ENCODE assay signal across 8 cellular contexts in genomic region chr4:185128272-185129119, GRCh38. TPM values are rescaled to one million over a fixed set of nuclear protein-coding genes. Genes with fewer than 3 reads are reported as not detected.
DNase-seq lines count a peak whose midpoint lies in the region; ATAC-seq and TF ChIP-seq lines count a peak whose summit lies in the region.

No MANE protein-coding gene starts in this region.

- CTCF ChIA-PET in CD8-positive, alpha-beta memory T cell (lab: Charles Lee), result interaction anchor here (1.2 to 3.3 kb wide), 5 partner anchors 10 to 88 kb away, joined by 3 to 15 read pairs (median 5); partner anchors contain the start of gene SLC25A4

- no peaks in the 10 kb centered on the region for H3K9me3 Mint-ChIP-seq in CD8-positive, alpha-beta memory T cell
- H3K9me3 Mint-ChIP-seq in stimulated activated naive CD8-positive, alpha-beta T cell treated with anti-CD3 and anti-CD28 coated beads, Interleukin-15, amount 100 ng/mL, for 72 hours, result no peaks in the 10 kb centered on the region

- H3K27me3 Mint-ChIP-seq in CD8-positive, alpha-beta memory T cell, result peaks cover 28 to 42% of the 10 kb centered on the region in 2 donors
- H3K27me3 Mint-ChIP-seq in stimulated activated naive CD8-positive, alpha-beta T cell treated with anti-CD3 and anti-CD28 coated beads, Interleukin-15, amount 100 ng/mL, for 72 hours, result peaks cover 59% of the 10 kb centered on the region

- peak in 4 of 5 donors; percentile 6 to 52 (median 23) for DNase-seq in CD8-positive, alpha-beta memory T cell
- DNase-seq in cerebellum (ENCODE audit: low spot score) (peak; percentile 64), left lung (peak in 1 of 2 donors; percentile 78), SJCRH30 (no peak)
- peak; percentile 39 to 41 for DNase-seq in stimulated activated naive CD8-positive, alpha-beta T cell treated with anti-CD3 and anti-CD28 coated beads, Interleukin-15, amount 100 ng/mL, for 72 hours

- intact Hi-C loops in left lung (cut with DNase I), result no loop called here

- H3K36me3 Mint-ChIP-seq in CD8-positive, alpha-beta memory T cell, result no peaks in the 10 kb centered on the region

- H3K4me3 ChIP-seq in CD8-positive, alpha-beta memory T cell (ENCODE audit: low read length), result peak overlapping the region; percentile 62
- H3K4me3 ChIP-seq in left lung (peak overlapping the region; percentile 47 to 48), SJCRH30 (no peak overlapping the region)

- no peak overlapping the region for H3K27ac Mint-ChIP-seq in CD8-positive, alpha-beta memory T cell
- peak overlapping the region in 1 of 2 donors; percentile 27 for H3K27ac Mint-ChIP-seq in stimulated activated naive CD8-positive, alpha-beta T cell treated with anti-CD3 and anti-CD28 coated beads, Interleukin-15, amount 100 ng/mL, for 72 hours

- peaks cover 7 to 11% (median 8%) of the 10 kb centered on the region in 3 donors for H3K4me1 Mint-ChIP-seq in CD8-positive, alpha-beta memory T cell
- H3K4me1 Mint-ChIP-seq in stimulated activated naive CD8-positive, alpha-beta T cell treated with anti-CD3 and anti-CD28 coated beads, Interleukin-15, amount 100 ng/mL, for 72 hours, result peaks cover 15% of the 10 kb centered on the region

- H3K4me1 ChIP-seq in CD8-positive, alpha-beta memory T cell (ENCODE audit: insufficient read depth, low read length), result no peaks in the 10 kb centered on the region
- H3K4me1 ChIP-seq in left lung (peaks cover 4 to 23% of the 10 kb centered on the region in 2 donors), SJCRH30 (no peaks in the 10 kb centered on the region)

- H3K4me3 Mint-ChIP-seq in CD8-positive, alpha-beta memory T cell, result peak overlapping the region; percentile 74 to 90 (median 82)
- H3K4me3 Mint-ChIP-seq in stimulated activated naive CD8-positive, alpha-beta T cell treated with anti-CD3 and anti-CD28 coated beads, Interleukin-15, amount 100 ng/mL, for 72 hours, result peak overlapping the region; percentile 67 to 74

- POLR2A ChIA-PET in CD8-positive, alpha-beta memory T cell (lab: Charles Lee), result interaction anchor here (1.0 kb wide), 1 partner anchor 15 kb away, joined by 3 read pairs; the partner anchor contains the start of gene SLC25A4

- no peaks in the 10 kb centered on the region for H3K9me3 ChIP-seq in CD8-positive, alpha-beta memory T cell (ENCODE audit: low read length)
- H3K9me3 ChIP-seq in left lung, result no peaks in the 10 kb centered on the region
- no peaks in the 10 kb centered on the region for H3K9me3 ChIP-seq in SJCRH30 (replicated peaks)

- H3K36me3 ChIP-seq in CD8-positive, alpha-beta memory T cell (ENCODE audit: insufficient read depth, low read length), result no peaks in the 10 kb centered on the region
- H3K36me3 ChIP-seq in left lung (no peaks in the 10 kb centered on the region), SJCRH30 (no peaks in the 10 kb centered on the region)

- TF ChIP-seq CTCF in left lung (IDR thresholded peaks at IDR 0.05), result peak in 1 of 2 donors; percentile 22

- ATAC-seq in GM21390 (IDR thresholded peaks at IDR 0.05; ENCODE audit: unreplicated experiment) (peak; percentile 60), SK-N-SH treated with all-trans-retinoic acid at 6 μM for 48 hours (peak; percentile 62), left lung (peak; percentile 74), HG02623 (IDR thresholded peaks at IDR 0.05; ENCODE audit: unreplicated experiment) (no peak)
- ATAC-seq in stimulated activated naive CD8-positive, alpha-beta T cell treated with anti-CD3 and anti-CD28 coated beads, Interleukin-15, amount 100 ng/mL, for 72 hours, result peak; percentile 84

- H3K27me3 ChIP-seq in CD8-positive, alpha-beta memory T cell (ENCODE audit: insufficient read depth, low read length, poor library complexity, severe bottlenecking), result peaks cover 9% of the 10 kb centered on the region
- peaks cover 8 to 60% of the 10 kb centered on the region in 2 donors for H3K27me3 ChIP-seq in left lung
- no peaks in the 10 kb centered on the region for H3K27me3 ChIP-seq in SJCRH30

- H3K27ac ChIP-seq in CD8-positive, alpha-beta memory T cell (ENCODE audit: low read depth, low read length), result no peak overlapping the region
- H3K27ac ChIP-seq in left lung (peak overlapping the region; percentile 60 to 64), SJCRH30 (no peak overlapping the region)

TF ChIP-seq in SK-N-SH treated with all-trans-retinoic acid at 6 μM for 48 hours, 23 proteins besides CTCF, POLR2A, EP300 and RAD21:
- TF ChIP-seq PPARA (CRISPR knock-in tag; IDR thresholded peaks at IDR 0.05; ENCODE audit: borderline replicate concordance), result no peak
- TF ChIP-seq CSDC2 (CRISPR knock-in tag; IDR thresholded peaks at IDR 0.05), result no peak
- no peak for TF ChIP-seq TCF4 (CRISPR knock-in tag; IDR thresholded peaks at IDR 0.05; ENCODE audit: borderline replicate concordance)
- TF ChIP-seq SNAI2 (CRISPR knock-in tag; IDR thresholded peaks at IDR 0.05), result no peak
- no peak for TF ChIP-seq ZNF565 (CRISPR knock-in tag; conservative IDR thresholded peaks at IDR 0.05; ENCODE audit: low read depth)
- TF ChIP-seq ZNF70 (CRISPR knock-in tag; IDR thresholded peaks at IDR 0.05), result no peak
- no peak for TF ChIP-seq PATZ1 (CRISPR knock-in tag; IDR thresholded peaks at IDR 0.05; ENCODE audit: borderline replicate concordance)
- TF ChIP-seq BACH2 (CRISPR knock-in tag; IDR thresholded peaks at IDR 0.05; ENCODE audit: borderline replicate concordance), result no peak
- no peak for TF ChIP-seq ZC3H10 (CRISPR knock-in tag; IDR thresholded peaks at IDR 0.05)
- no peak for TF ChIP-seq TOX (CRISPR knock-in tag; IDR thresholded peaks at IDR 0.05; ENCODE audit: borderline replicate concordance)
- no peak for TF ChIP-seq TSHZ2 (CRISPR knock-in tag; IDR thresholded peaks at IDR 0.05)
- no peak for TF ChIP-seq OSR1 (CRISPR knock-in tag; IDR thresholded peaks at IDR 0.05)
- no peak for TF ChIP-seq ARNTL (CRISPR knock-in tag; IDR thresholded peaks at IDR 0.05; ENCODE audit: borderline replicate concordance, low read depth)
- no peak for TF ChIP-seq RARB (CRISPR knock-in tag; IDR thresholded peaks at IDR 0.05)
- TF ChIP-seq ZFP3 (CRISPR knock-in tag; IDR thresholded peaks at IDR 0.05), result no peak
- TF ChIP-seq CSRNP3 (CRISPR knock-in tag; IDR thresholded peaks at IDR 0.05), result no peak
- no peak for TF ChIP-seq ZNF8 (CRISPR knock-in tag; IDR thresholded peaks at IDR 0.05)
- TF ChIP-seq ESRRG (CRISPR knock-in tag; IDR thresholded peaks at IDR 0.05), result no peak

RNA-seq across cellular contexts. Expression of gene SLC25A4, which starts 14.6 kb away (rescaled TPM):
- 10 to 100 TPM; 11.8 to 12.6 TPM for total RNA-seq in CD8-positive, alpha-beta memory T cell
- 16.3 TPM for polyA plus RNA-seq in CD8-positive, alpha-beta memory T cell
- total RNA-seq in cerebellum (25.3 TPM), left lung (10 to 100 TPM; 37.6 to 57.3 TPM)
- 11.0 and 16.0 TPM in 2 replicates for total RNA-seq in SJCRH30 (2014; rRNA removed; shearing (Covaris generic))

Comparison
In these comparisons a context has a peak if more than half of its experiments do, and no peak if none do; other contexts are left out.
1. DNase-seq: peak in CD8-positive, alpha-beta memory T cell (4 of 5), cerebellum (single experiment) and stimulated activated naive CD8-positive, alpha-beta T cell treated with anti-CD3 and anti-CD28 coated beads, Interleukin-15, amount 100 ng/mL, for 72 hours (2 of 2); none in SJCRH30 (0 of 2).
2. H3K27ac ChIP-seq: peak in left lung (2 of 2); none in CD8-positive, alpha-beta memory T cell (single experiment) and SJCRH30 (single experiment).